Comparison of ENCODE assay signal across 25 cellular contexts in genomic region chr1:173126421-173126820, GRCh38.
"Had no signal": no experiment of that assay in that cellular context is flagged by ENCODE, and none has a peak within 500 bp of the region (broad histone marks: within the 10 kb centered on the region; RNA-seq: fewer than 3 reads in every experiment).

No MANE protein-coding gene starts in this region.

- H3K4me3 ChIP-seq: dorsolateral prefrontal cortex, lung, pancreas, right atrium auricular region, sigmoid colon, skin epidermis, spleen, testis, tibial artery had no signal

- FAIRE-seq: colon, keratinocyte, pancreas had no signal

- DNase-seq: cerebellar nuclear complex; dorsolateral prefrontal cortex; effector CD4-positive, alpha-beta T cell; foreskin keratinocyte; hypothalamus; immature natural killer cell; natural killer cell; pancreas; sigmoid colon; spleen; stimulated activated CD4-positive, alpha-beta T cell treated with anti-CD3 and anti-CD28 coated beads, Interleukin-4, amount 100 ng/mL, for 4 hours; stimulated activated naive CD8-positive, alpha-beta T cell treated with anti-CD3 and anti-CD28 coated beads, Interleukin-15, Interleukin-2, amounts not matched to agents 100 U/mL and 50 U/mL, for 24 hours; substantia nigra; testis; tibial artery had no signal

- H3K27ac ChIP-seq: dorsolateral prefrontal cortex, epithelial cell of prostate, foreskin keratinocyte, neutrophil, pancreas, right atrium auricular region, sigmoid colon, skin epidermis, spleen, testis, tibial artery had no signal

- ATAC-seq: esophagus mucosa; foreskin keratinocyte; left lobe of liver; natural killer cell; pancreas; stimulated activated memory B cell treated with anti-CD40 and anti-IgM and Interleukin-4, amounts not matched to agents 10 μg/mL and 1 μg/mL and 100 μg/mL, for 72 hours; stimulated activated naive CD8-positive, alpha-beta T cell treated with anti-CD3 and anti-CD28 coated beads, Interleukin-15, Interleukin-2, amounts not matched to agents 100 U/mL and 50 U/mL, for 24 hours had no signal

- H3K4me1 ChIP-seq: testis had no signal

- H3K9me3 ChIP-seq: neutrophil, pancreas, right atrium auricular region, sigmoid colon, spleen, testis, tibial artery had no signal

- H3K27me3 ChIP-seq: dorsolateral prefrontal cortex, foreskin keratinocyte, neutrophil, pancreas, right atrium auricular region, sigmoid colon, spleen, testis, tibial artery had no signal

- H3K36me3 ChIP-seq: neutrophil, pancreas, right atrium auricular region, sigmoid colon, spleen, tibial artery had no signal
